Comparison of ENCODE assay signal across 20 cellular contexts in the genomic region with DNA sequence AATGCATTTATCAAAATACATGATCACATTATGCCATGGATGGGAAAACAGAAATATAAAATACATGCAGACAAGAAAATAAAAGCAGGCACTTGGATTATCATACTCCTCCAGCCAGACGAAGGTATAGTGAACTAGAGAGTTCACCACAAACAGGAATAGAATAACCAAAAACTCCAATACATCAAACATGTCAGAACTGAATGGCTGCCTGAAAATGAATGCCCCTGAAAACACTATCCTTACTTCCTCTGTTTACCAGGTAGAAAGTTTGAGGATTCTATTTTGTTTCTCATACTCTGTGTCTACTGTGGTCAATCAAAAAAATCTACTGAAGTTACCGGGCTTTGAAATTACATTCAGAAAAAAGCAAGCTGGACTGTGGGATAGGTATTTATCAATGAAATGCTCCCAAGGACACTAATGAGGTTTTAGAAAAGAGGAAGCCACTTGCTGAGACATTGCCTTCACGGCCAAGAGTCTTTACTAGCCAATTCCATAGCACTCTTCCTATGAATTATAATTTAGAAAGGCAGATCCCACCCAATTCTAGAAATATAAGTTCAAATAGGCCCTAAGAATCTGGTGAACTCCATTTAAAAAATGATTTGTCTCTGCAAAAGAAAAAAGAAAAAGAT.
"Had no signal": no experiment of that assay in that cellular context is flagged by ENCODE, and none has a peak within 500 bp of the region (broad histone marks: within the 10 kb centered on the region; RNA-seq: fewer than 3 reads in every experiment).

No MANE protein-coding gene starts in this region.

- H3K27me3 ChIP-seq: colonic mucosa, dorsolateral prefrontal cortex, esophagus muscularis mucosa, testis, uterus had no signal

- FAIRE-seq: bronchial epithelial cell had no signal

- H3K9me3 ChIP-seq: colonic mucosa, esophagus muscularis mucosa, prostate gland, testis, uterus had no signal

- H3K4me1 ChIP-seq: colonic mucosa, esophagus muscularis mucosa, prostate gland, testis, uterus had no signal

- H3K27ac ChIP-seq: colonic mucosa, dorsolateral prefrontal cortex, esophagus muscularis mucosa, prostate gland, testis, uterus had no signal

- H3K4me3 ChIP-seq: colonic mucosa, dorsolateral prefrontal cortex, esophagus muscularis mucosa, prostate gland, testis, uterus had no signal

- DNase-seq: activated CD4-positive, alpha-beta memory T cell treated with anti-CD3 and anti-CD28 coated beads for 36 hours; activated CD4-positive, alpha-beta T cell treated with anti-CD3 and anti-CD28 coated beads for 48 hours; activated CD4-positive, CD25-positive, alpha-beta regulatory T cell; activated naive CD4-positive, alpha-beta T cell treated with Interleukin-2 at 50 U/mL for 16 hours; activated naive CD8-positive, alpha-beta T cell treated with anti-CD3 and anti-CD28 coated beads, Interleukin-2, amount 10 ng/mL, durations not matched to agents 7 days and 5 days; activated T-cell treated with anti-CD3 and anti-CD28 coated beads, Interleukin-2, amount 50 U/mL, for 48 hours; amygdala; colonic mucosa; dorsolateral prefrontal cortex; head of caudate nucleus; left ventricle myocardium superior; stimulated activated CD4-positive, alpha-beta T cell treated with anti-CD3 and anti-CD28 coated beads, Interleukin-4, amount 100 ng/mL, for 1 hour; stimulated activated naive CD4-positive, alpha-beta T cell; testis; trophoblast cell; uterus had no signal

- ATAC-seq: left ventricle myocardium superior; natural killer cell treated with Interleukin-12 subunit alpha and Interleukin-12 subunit beta and Interleukin-15 and Interleukin-18, amount 100 ng/mL, for 72 hours had no signal

- H3K36me3 ChIP-seq: colonic mucosa, esophagus muscularis mucosa, prostate gland, uterus had no signal
